In the genomic region with DNA sequence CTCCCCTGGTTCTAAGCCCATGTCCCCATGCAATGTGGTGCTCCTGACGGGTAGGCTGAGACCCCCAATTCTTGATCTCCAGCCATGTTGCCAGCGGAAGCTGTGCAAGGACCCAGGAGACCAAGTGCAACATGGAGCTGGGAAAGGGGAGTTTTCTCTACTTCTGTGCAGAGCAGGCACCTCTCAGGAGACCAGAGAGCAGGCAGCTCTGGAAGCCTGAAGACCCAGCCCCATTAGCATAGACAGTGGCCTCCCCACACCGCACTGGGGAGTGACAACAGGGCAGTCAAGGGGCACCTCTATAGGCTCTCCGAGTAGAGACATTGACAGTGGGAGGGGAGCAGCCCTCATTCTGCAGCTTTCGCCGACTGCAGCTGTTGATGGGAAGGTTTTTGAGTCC, we compare ENCODE assay signal across 25 cellular contexts.
A peak's percentile ranks its signal among the peaks of the same experiment; 100 is the strongest.
DNase-seq lines count a peak whose midpoint lies in the region; ATAC-seq and TF ChIP-seq lines count a peak whose summit lies in the region.
"Had no signal": no experiment of that assay in that cellular context is flagged by ENCODE, and none has a peak within 500 bp of the region (broad histone marks: within the 10 kb centered on the region; RNA-seq: fewer than 3 reads in every experiment).

No MANE protein-coding gene starts in this region.

- H3K27ac Mint-ChIP-seq in natural killer cell = no peak overlapping the region
- no peak overlapping the region for H3K27ac Mint-ChIP-seq in natural killer cell treated with Interleukin-12 subunit alpha and Interleukin-12 subunit beta and Interleukin-15 and Interleukin-18, amount 100 ng/mL, for 72 hours
- H3K27ac Mint-ChIP-seq in CD4-positive, alpha-beta memory T cell = no peak overlapping the region
- H3K27ac Mint-ChIP-seq: B cell; CD4-positive, CD25-positive, alpha-beta regulatory T cell had no signal

- no peak for TF ChIP-seq CTCF in natural killer cell (IDR thresholded peaks at IDR 0.05)
- TF ChIP-seq CTCF in spleen (IDR thresholded peaks at IDR 0.05 in 8 of 11, conservative IDR thresholded peaks at IDR 0.05 in 3 of 11) = no peak

- POLR2A ChIA-PET in CD4-positive, alpha-beta memory T cell (lab: Charles Lee; ENCODE audit: partially characterized antibody) = no interaction called here

- no peaks in the 10 kb centered on the region for H3K36me3 Mint-ChIP-seq in natural killer cell
- no peaks in the 10 kb centered on the region for H3K36me3 Mint-ChIP-seq in natural killer cell treated with Interleukin-12 subunit alpha and Interleukin-12 subunit beta and Interleukin-15 and Interleukin-18, amount 100 ng/mL, for 72 hours
- no peaks in the 10 kb centered on the region for H3K36me3 Mint-ChIP-seq in CD4-positive, alpha-beta memory T cell
- H3K36me3 Mint-ChIP-seq: CD4-positive, CD25-positive, alpha-beta regulatory T cell had no signal

- H3K27me3 Mint-ChIP-seq in natural killer cell (ENCODE audit: low read depth in 2 of 2) = peaks cover 8 to 22% of the 10 kb centered on the region in 2 donors
- peaks cover 17% of the 10 kb centered on the region in 2 donors for H3K27me3 Mint-ChIP-seq in natural killer cell treated with Interleukin-12 subunit alpha and Interleukin-12 subunit beta and Interleukin-15 and Interleukin-18, amount 100 ng/mL, for 72 hours
- H3K27me3 Mint-ChIP-seq in CD4-positive, alpha-beta memory T cell = peaks cover 19 to 23% of the 10 kb centered on the region in 2 donors

- 72 to 93% (median 84%) methylated on average over 2 to 6 of the region's 6 CpGs for WGBS in spleen, 5 donors

- ATAC-seq in natural killer cell = no peak
- ATAC-seq in natural killer cell treated with Interleukin-12 subunit alpha and Interleukin-12 subunit beta and Interleukin-15 and Interleukin-18, amount 100 ng/mL, for 72 hours = no peak
- ATAC-seq: A549, HepG2, K562, Right ventricle myocardium inferior had no signal

- H3K4me1 Mint-ChIP-seq in natural killer cell = no peaks in the 10 kb centered on the region
- no peaks in the 10 kb centered on the region for H3K4me1 Mint-ChIP-seq in natural killer cell treated with Interleukin-12 subunit alpha and Interleukin-12 subunit beta and Interleukin-15 and Interleukin-18, amount 100 ng/mL, for 72 hours (ENCODE audit: low read depth in 2 of 2)
- no peaks in the 10 kb centered on the region for H3K4me1 Mint-ChIP-seq in CD4-positive, alpha-beta memory T cell
- H3K4me1 Mint-ChIP-seq: B cell; CD4-positive, CD25-positive, alpha-beta regulatory T cell had no signal

- peaks cover 0 to 9% (median 0%) of the 10 kb centered on the region in 8 donors for H3K9me3 ChIP-seq in spleen
- H3K9me3 ChIP-seq in CD4-positive, alpha-beta memory T cell (ENCODE audit: control insufficient read depth in 1 of 2, low read length in 2 of 2) = no peaks in the 10 kb centered on the region
- H3K9me3 ChIP-seq: A549, HAP-1, MG63 had no signal

- H3K4me1 ChIP-seq in spleen = no peaks in the 10 kb centered on the region
- no peaks in the 10 kb centered on the region for H3K4me1 ChIP-seq in CD4-positive, alpha-beta memory T cell (ENCODE audit: insufficient read depth, low read length)
- H3K4me1 ChIP-seq: A549, HAP-1 had no signal

- no peak overlapping the region for H3K4me3 Mint-ChIP-seq in natural killer cell
- no peak overlapping the region for H3K4me3 Mint-ChIP-seq in natural killer cell treated with Interleukin-12 subunit alpha and Interleukin-12 subunit beta and Interleukin-15 and Interleukin-18, amount 100 ng/mL, for 72 hours
- no peak overlapping the region for H3K4me3 Mint-ChIP-seq in CD4-positive, alpha-beta memory T cell
- H3K4me3 Mint-ChIP-seq: B cell; CD4-positive, CD25-positive, alpha-beta regulatory T cell had no signal

- H3K27ac ChIP-seq in spleen = no peak overlapping the region
- no peak overlapping the region for H3K27ac ChIP-seq in CD4-positive, alpha-beta memory T cell (ENCODE audit: low read depth, low read length)
- H3K27ac ChIP-seq: A549, GM23248, HL-60 had no signal

- CTCF ChIA-PET in CD4-positive, alpha-beta memory T cell (lab: Charles Lee; ENCODE audit: partially characterized antibody) = no interaction called here

- H3K9me3 Mint-ChIP-seq in natural killer cell = no peaks in the 10 kb centered on the region
- no peaks in the 10 kb centered on the region for H3K9me3 Mint-ChIP-seq in natural killer cell treated with Interleukin-12 subunit alpha and Interleukin-12 subunit beta and Interleukin-15 and Interleukin-18, amount 100 ng/mL, for 72 hours
- peaks cover 0 to 3% (median 0%) of the 10 kb centered on the region in 8 donors for H3K9me3 Mint-ChIP-seq in CD4-positive, alpha-beta memory T cell

- peak; percentile 1 for DNase-seq in natural killer cell
- DNase-seq in natural killer cell treated with Interleukin-12 subunit alpha and Interleukin-12 subunit beta and Interleukin-15 and Interleukin-18, amount 100 ng/mL, for 72 hours (ENCODE audit: low spot score) = no peak
- DNase-seq in ecto neural progenitor cell (ENCODE audit: low spot score) = peak; percentile 36
- DNase-seq in spleen = peak; percentile 28
- no peak for DNase-seq in activated CD4-positive, alpha-beta T cell treated with anti-CD3 and anti-CD28 coated beads, Interleukin-2, amount 50 U/mL, for 48 hours
- DNase-seq in CD4-positive, alpha-beta memory T cell = no peak
- no peak for DNase-seq in putamen (ENCODE audit: low spot score)
- DNase-seq: CD4-positive, CD25-positive, alpha-beta regulatory T cell; COR-L47; DMS79; GM23248; MG63; NCI-H1048; NCI-H1417 treated with DMSO at 0.1 percent for 48 hours; NCI-H187; NCI-H446; NCI-H526; OCI-M1 had no signal

- TF ChIP-seq POLR2A in spleen (IDR thresholded peaks at IDR 0.05) = no peak

- intact Hi-C loops in natural killer cell (cut with micrococcal nuclease) (no loop called here), spleen (cut with DNase I; ENCODE audit: low total_unique reads) (no loop called here)
- intact Hi-C loops in CD4-positive, alpha-beta memory T cell (cut with micrococcal nuclease) = no loop called here

- H3K27me3 ChIP-seq in spleen (replicated peaks in 1 of 7) = peaks cover 0 to 65% (median under 1%) of the 10 kb centered on the region in 7 donors
- no peaks in the 10 kb centered on the region for H3K27me3 ChIP-seq in CD4-positive, alpha-beta memory T cell (ENCODE audit: insufficient read depth, low read length)
- H3K27me3 ChIP-seq: MG63 had no signal

- H3K36me3 ChIP-seq in spleen = no peaks in the 10 kb centered on the region
- H3K36me3 ChIP-seq in CD4-positive, alpha-beta memory T cell (ENCODE audit: insufficient read depth, low read length) = no peaks in the 10 kb centered on the region
- H3K36me3 ChIP-seq: HAP-1, MG63 had no signal

- H3K4me3 ChIP-seq in spleen = no peak overlapping the region
- no peak overlapping the region for H3K4me3 ChIP-seq in CD4-positive, alpha-beta memory T cell (ENCODE audit: low read length in 2 of 2)
- H3K4me3 ChIP-seq: A549, GM23248, HAP-1, K562, MG63 had no signal

Comparison
In these comparisons a context has a peak if more than half of its experiments do, and no peak if none do; other contexts are left out.
1. DNase-seq: peak in natural killer cell (single experiment), ecto neural progenitor cell (single experiment) and spleen (single experiment); none in natural killer cell treated with Interleukin-12 subunit alpha and Interleukin-12 subunit beta and Interleukin-15 and Interleukin-18, amount 100 ng/mL, for 72 hours (single experiment), activated CD4-positive, alpha-beta T cell treated with anti-CD3 and anti-CD28 coated beads, Interleukin-2, amount 50 U/mL, for 48 hours (0 of 2), CD4-positive, alpha-beta memory T cell (0 of 5) and putamen (single experiment).